Comparison of ENCODE assay signal across 8 cellular contexts in the genomic region with DNA sequence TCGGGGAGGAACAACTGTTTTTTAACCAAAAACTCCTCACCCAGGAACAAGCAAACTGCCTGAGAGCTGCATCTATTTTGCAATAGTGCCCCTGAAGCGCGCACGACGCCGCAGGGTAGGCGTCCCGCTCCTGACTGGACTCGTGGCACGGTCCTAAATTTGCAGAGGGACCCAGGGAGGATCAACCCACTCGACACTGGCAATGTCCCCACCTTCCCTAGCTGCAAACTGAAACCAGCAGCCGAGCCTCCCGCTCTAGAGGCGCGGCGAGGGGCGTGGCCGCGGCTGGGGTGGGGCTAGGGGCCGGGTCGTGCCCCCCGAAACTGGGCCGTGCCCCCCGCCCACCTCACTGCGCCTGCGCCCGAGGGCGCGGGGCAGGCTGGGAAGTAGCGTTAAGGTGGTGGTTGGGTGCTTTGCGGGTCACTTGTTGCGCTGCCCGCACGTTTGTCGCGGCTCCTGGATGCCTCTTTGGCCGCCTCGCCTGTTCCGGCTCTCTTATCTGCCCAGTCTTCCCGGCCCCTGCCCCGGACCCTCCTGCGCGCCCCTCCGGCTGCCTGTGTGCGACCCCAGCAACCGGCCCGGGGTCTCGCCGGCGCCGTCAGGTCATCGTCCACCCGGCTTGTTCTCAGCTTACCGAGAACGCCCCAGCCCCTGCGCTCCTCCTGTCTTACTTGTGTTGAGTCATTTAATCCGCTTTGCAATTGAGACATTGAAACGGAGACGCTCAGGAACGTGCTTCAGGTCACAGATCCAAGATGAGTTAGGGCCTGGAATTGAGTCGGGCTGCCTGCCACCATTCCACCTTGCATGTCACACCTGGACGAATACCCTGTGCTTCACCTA. TPM values are rescaled to one million over a fixed set of nuclear protein-coding genes. Genes with fewer than 3 reads are reported as not detected.
DNase-seq lines count a peak whose midpoint lies in the region; ATAC-seq and TF ChIP-seq lines count a peak whose summit lies in the region.

No MANE protein-coding gene starts in this region.

- peaks cover 2% of the 10 kb centered on the region for H3K27me3 Mint-ChIP-seq in activated CD4-positive, alpha-beta T cell treated with anti-CD3 and anti-CD28 coated beads, Interleukin-2, amount 10 ng/mL, durations not matched to agents 7 days and 5 days

- TF ChIP-seq POLR2A in GM19193 (IDR thresholded peaks at IDR 0.05; ENCODE audit: extremely low read depth, insufficient read depth, insufficient read length), result peak; percentile 97

- no peaks in the 10 kb centered on the region for H3K9me3 ChIP-seq in left lung

- intact Hi-C loops in left lung (cut with DNase I), result no loop called here

- peak overlapping the region; percentile 89 for H3K4me3 Mint-ChIP-seq in activated CD4-positive, alpha-beta T cell treated with anti-CD3 and anti-CD28 coated beads, Interleukin-2, amount 10 ng/mL, durations not matched to agents 7 days and 5 days

- H3K36me3 Mint-ChIP-seq in activated CD4-positive, alpha-beta T cell treated with anti-CD3 and anti-CD28 coated beads, Interleukin-2, amount 10 ng/mL, durations not matched to agents 7 days and 5 days (ENCODE audit: low read depth), result no peaks in the 10 kb centered on the region

- H3K27me3 ChIP-seq in BJ (ENCODE audit: control insufficient read depth, insufficient read depth, low read length), result no peaks in the 10 kb centered on the region
- no peaks in the 10 kb centered on the region for H3K27me3 ChIP-seq in left lung

- H3K27ac Mint-ChIP-seq in activated CD4-positive, alpha-beta T cell treated with anti-CD3 and anti-CD28 coated beads, Interleukin-2, amount 10 ng/mL, durations not matched to agents 7 days and 5 days, result peak overlapping the region; percentile 86

- peaks cover 0 to 14% of the 10 kb centered on the region in 2 donors for H3K4me1 ChIP-seq in left lung

- peak overlapping the region; percentile 80 for H3K4me3 ChIP-seq in BJ (ENCODE audit: low read depth, low read length)
- peak overlapping the region; percentile 68 to 86 for H3K4me3 ChIP-seq in left lung

- ATAC-seq in HG03354 (IDR thresholded peaks at IDR 0.05; ENCODE audit: poor library complexity, severe bottlenecking, unreplicated experiment) (peak; percentile 96), left lung (peak; percentile 100)

- POLR2A ChIA-PET in BJ (lab: Charles Lee), result interaction anchor here (0.7 kb wide), 1 partner anchor 12 kb away, joined by 5 read pairs; no protein-coding TSS in a partner anchor
- POLR2A ChIA-PET in activated CD4-positive, alpha-beta T cell treated with anti-CD3 and anti-CD28 coated beads, Interleukin-2, amount 10 ng/mL, durations not matched to agents 7 days and 5 days (lab: Charles Lee), result no interaction called here

- DNase-seq in BJ (ENCODE audit: low read depth) (no peak), NCI-H526 (lab: John Stamatoyannopoulos, UW) (peak; percentile 73 to 93), cortex of kidney (lab: John Stamatoyannopoulos, UW) (peak; percentile 59), left lung (peak; percentile 91 to 94)
- peak; percentile 87 for DNase-seq in activated CD4-positive, alpha-beta T cell treated with anti-CD3 and anti-CD28 coated beads, Interleukin-2, amount 10 ng/mL, durations not matched to agents 7 days and 5 days
- DNase-seq in stimulated activated CD4-positive, alpha-beta T cell treated with anti-CD3 and anti-CD28 coated beads, Interleukin-2, amount 100 ng/mL, for 4 hours (ENCODE audit: low read depth), result peak; percentile 82

- peaks cover 10% of the 10 kb centered on the region for H3K4me1 Mint-ChIP-seq in activated CD4-positive, alpha-beta T cell treated with anti-CD3 and anti-CD28 coated beads, Interleukin-2, amount 10 ng/mL, durations not matched to agents 7 days and 5 days

- H3K27ac ChIP-seq in left lung, result peak overlapping the region; percentile 88 to 89

- no peaks in the 10 kb centered on the region for H3K9me3 Mint-ChIP-seq in activated CD4-positive, alpha-beta T cell treated with anti-CD3 and anti-CD28 coated beads, Interleukin-2, amount 10 ng/mL, durations not matched to agents 7 days and 5 days

- H3K36me3 ChIP-seq in BJ (ENCODE audit: control insufficient read depth, insufficient read depth, low read length), result no peaks in the 10 kb centered on the region
- no peaks in the 10 kb centered on the region for H3K36me3 ChIP-seq in left lung

- CTCF ChIA-PET in BJ (lab: Yijun Ruan, JAX), result interaction anchor here (0.8 to 2.0 kb wide), 4 partner anchors 10 to 16 kb away, joined by 3 to 8 read pairs (median 4); no protein-coding TSS in a partner anchor
- CTCF ChIA-PET in activated CD4-positive, alpha-beta T cell treated with anti-CD3 and anti-CD28 coated beads, Interleukin-2, amount 10 ng/mL, durations not matched to agents 7 days and 5 days (lab: Charles Lee), result interaction anchor here (1.0 to 1.3 kb wide), 2 partner anchors 9 to 356 kb away, joined by 3 to 4 read pairs; no protein-coding TSS in a partner anchor

- TF ChIP-seq CTCF in BJ (IDR thresholded peaks at IDR 0.05; ENCODE audit: insufficient read depth, low read depth, low read length), result no peak
- TF ChIP-seq CTCF in left lung (IDR thresholded peaks at IDR 0.05), result no peak

RNA-seq across cellular contexts. Expression of a gene that starts 37.9 kb away (rescaled TPM):
- polyA plus RNA-seq in BJ (2011; rRNA removed), result 79.6 and 101 TPM in 2 replicates
- polyA minus RNA-seq in BJ (2011; rRNA and poly(A)+ RNA removed), result 91.1 and 122 TPM in 2 replicates
- 100 to 1,000 TPM; 141 to 146 TPM for total RNA-seq in activated CD4-positive, alpha-beta T cell treated with anti-CD3 and anti-CD28 coated beads, Interleukin-2, amount 10 ng/mL, durations not matched to agents 7 days and 5 days
- total RNA-seq in left lung, result 100 to 1,000 TPM in 1 of 2 donors, 10 to 100 TPM in 1; 88.0 to 108 TPM
